Comparison of ENCODE assay signal across 23 cellular contexts in genomic region chr13:98768522-98768921, GRCh38. TPM values are rescaled to one million over a fixed set of nuclear protein-coding genes. Genes with fewer than 3 reads are reported as not detected.
"Had no signal": no experiment of that assay in that cellular context is flagged by ENCODE, and none has a peak within 500 bp of the region (broad histone marks: within the 10 kb centered on the region; RNA-seq: fewer than 3 reads in every experiment).

No MANE protein-coding gene starts in this region.

- DNase-seq: activated B cell treated with CpG ODN at 0.5 μM for 24 hours; activated CD4-positive, alpha-beta T cell treated with anti-CD3 and anti-CD28 coated beads for 4 hours; activated CD4-positive, alpha-beta T cell treated with anti-CD3 and anti-CD28 coated beads, Interleukin-2, amount 50 U/mL, for 48 hours; activated CD8-positive, alpha-beta memory T cell treated with anti-CD3 and anti-CD28 coated beads, Interleukin-2, amount 50 U/mL, for 48 hours; activated naive CD4-positive, alpha-beta T cell treated with Interleukin-2 at 50 U/mL for 16 hours; activated naive CD8-positive, alpha-beta T cell treated with anti-CD3 and anti-CD28 coated beads for 36 hours; activated T-cell treated with anti-CD3 and anti-CD28 coated beads, Interleukin-2, amount 50 U/mL, for 4 hours; amygdala; cortex of kidney; erythroblast; foreskin melanocyte; left lung; naive thymus-derived CD8-positive, alpha-beta T cell; small intestine; stimulated activated CD4-positive, alpha-beta T cell treated with anti-CD3 and anti-CD28 coated beads, Interleukin-2, amount 100 ng/mL, for 24 hours; stimulated activated naive CD8-positive, alpha-beta T cell treated with anti-CD3 and anti-CD28 coated beads, Interleukin-15, amount 100 ng/mL, for 72 hours; T1000; tibial artery had no signal

- ATAC-seq: activated T-cell treated with anti-CD3 and anti-CD28 coated beads, Interleukin-2, amount 50 U/mL, for 4 hours; left lung; naive thymus-derived CD8-positive, alpha-beta T cell; sciatic nerve; stimulated activated naive CD8-positive, alpha-beta T cell treated with anti-CD3 and anti-CD28 coated beads, Interleukin-15, amount 100 ng/mL, for 72 hours had no signal

RNA-seq across cellular contexts. Expression of gene SLC15A1, which starts 16.1 kb away (rescaled TPM):
- total RNA-seq: activated B cell treated with CpG ODN at 0.5 μM for 24 hours; activated CD8-positive, alpha-beta memory T cell treated with anti-CD3 and anti-CD28 coated beads for 36 hours; activated naive CD8-positive, alpha-beta T cell treated with anti-CD3 and anti-CD28 coated beads for 36 hours; activated T-cell treated with anti-CD3 and anti-CD28 coated beads, Interleukin-2, amount 50 U/mL, for 4 hours; activated T-helper 2 cell treated with anti-CD3 and anti-CD28 coated beads, Interferon-gamma antibody, Interleukin-2, Interleukin-4, amounts not matched to agents 10 μg/mL and 5 μg/mL and 100 μg/mL, durations not matched to agents 14 hours and 24 hours and 36 hours; bronchial epithelial cell; fibroblast of lung; left lung; naive thymus-derived CD8-positive, alpha-beta T cell had no signal
